1 cellular context compared by ENCODE assay signal in genomic region chr16:65532218-65532617, GRCh38.
TF ChIP-seq lines count a peak whose summit lies in the region.

No MANE protein-coding gene starts in this region.

TF ChIP-seq in GM23338, 12 proteins besides CTCF, POLR2A, EP300 and RAD21 (continued from another document):
- no peak for TF ChIP-seq REST (IDR thresholded peaks at IDR 0.05; ENCODE audit: unreplicated experiment)
- no peak for TF ChIP-seq JUNB (IDR thresholded peaks at IDR 0.05; ENCODE audit: unreplicated experiment)
- TF ChIP-seq, protein P1, sequence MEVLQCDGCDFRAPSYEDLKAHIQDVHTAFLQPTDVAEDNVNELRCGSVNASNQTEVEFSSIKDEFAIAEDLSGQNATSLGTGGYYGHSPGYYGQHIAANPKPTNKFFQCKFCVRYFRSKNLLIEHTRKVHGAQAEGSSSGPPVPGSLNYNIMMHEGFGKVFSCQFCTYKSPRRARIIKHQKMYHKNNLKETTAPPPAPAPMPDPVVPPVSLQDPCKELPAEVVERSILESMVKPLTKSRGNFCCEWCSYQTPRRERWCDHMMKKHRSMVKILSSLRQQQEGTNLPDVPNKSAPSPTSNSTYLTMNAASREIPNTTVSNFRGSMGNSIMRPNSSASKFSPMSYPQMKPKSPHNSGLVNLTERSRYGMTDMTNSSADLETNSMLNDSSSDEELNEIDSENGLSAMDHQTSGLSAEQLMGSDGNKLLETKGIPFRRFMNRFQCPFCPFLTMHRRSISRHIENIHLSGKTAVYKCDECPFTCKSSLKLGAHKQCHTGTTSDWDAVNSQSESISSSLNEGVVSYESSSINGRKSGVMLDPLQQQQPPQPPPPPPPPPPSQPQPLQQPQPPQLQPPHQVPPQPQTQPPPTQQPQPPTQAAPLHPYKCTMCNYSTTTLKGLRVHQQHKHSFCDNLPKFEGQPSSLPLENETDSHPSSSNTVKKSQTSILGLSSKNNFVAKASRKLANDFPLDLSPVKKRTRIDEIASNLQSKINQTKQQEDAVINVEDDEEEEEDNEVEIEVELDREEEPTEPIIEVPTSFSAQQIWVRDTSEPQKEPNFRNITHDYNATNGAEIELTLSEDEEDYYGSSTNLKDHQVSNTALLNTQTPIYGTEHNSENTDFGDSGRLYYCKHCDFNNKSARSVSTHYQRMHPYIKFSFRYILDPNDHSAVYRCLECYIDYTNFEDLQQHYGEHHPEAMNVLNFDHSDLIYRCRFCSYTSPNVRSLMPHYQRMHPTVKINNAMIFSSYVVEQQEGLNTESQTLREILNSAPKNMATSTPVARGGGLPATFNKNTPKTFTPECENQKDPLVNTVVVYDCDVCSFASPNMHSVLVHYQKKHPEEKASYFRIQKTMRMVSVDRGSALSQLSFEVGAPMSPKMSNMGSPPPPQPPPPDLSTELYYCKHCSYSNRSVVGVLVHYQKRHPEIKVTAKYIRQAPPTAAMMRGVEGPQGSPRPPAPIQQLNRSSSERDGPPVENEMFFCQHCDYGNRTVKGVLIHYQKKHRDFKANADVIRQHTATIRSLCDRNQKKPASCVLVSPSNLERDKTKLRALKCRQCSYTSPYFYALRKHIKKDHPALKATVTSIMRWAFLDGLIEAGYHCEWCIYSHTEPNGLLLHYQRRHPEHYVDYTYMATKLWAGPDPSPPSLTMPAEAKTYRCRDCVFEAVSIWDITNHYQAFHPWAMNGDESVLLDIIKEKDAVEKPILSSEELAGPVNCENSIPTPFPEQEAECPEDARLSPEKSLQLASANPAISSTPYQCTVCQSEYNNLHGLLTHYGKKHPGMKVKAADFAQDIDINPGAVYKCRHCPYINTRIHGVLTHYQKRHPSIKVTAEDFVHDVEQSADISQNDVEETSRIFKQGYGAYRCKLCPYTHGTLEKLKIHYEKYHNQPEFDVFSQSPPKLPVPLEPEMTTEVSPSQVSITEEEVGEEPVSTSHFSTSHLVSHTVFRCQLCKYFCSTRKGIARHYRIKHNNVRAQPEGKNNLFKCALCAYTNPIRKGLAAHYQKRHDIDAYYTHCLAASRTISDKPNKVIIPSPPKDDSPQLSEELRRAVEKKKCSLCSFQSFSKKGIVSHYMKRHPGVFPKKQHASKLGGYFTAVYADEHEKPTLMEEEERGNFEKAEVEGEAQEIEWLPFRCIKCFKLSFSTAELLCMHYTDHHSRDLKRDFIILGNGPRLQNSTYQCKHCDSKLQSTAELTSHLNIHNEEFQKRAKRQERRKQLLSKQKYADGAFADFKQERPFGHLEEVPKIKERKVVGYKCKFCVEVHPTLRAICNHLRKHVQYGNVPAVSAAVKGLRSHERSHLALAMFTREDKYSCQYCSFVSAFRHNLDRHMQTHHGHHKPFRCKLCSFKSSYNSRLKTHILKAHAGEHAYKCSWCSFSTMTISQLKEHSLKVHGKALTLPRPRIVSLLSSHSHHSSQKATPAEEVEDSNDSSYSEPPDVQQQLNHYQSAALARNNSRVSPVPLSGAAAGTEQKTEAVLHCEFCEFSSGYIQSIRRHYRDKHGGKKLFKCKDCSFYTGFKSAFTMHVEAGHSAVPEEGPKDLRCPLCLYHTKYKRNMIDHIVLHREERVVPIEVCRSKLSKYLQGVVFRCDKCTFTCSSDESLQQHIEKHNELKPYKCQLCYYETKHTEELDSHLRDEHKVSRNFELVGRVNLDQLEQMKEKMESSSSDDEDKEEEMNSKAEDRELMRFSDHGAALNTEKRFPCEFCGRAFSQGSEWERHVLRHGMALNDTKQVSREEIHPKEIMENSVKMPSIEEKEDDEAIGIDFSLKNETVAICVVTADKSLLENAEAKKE (CRISPR knock-in tag; IDR thresholded peaks at IDR 0.05): no peak
- no peak for TF ChIP-seq ZNF331 (CRISPR knock-in tag; IDR thresholded peaks at IDR 0.05; ENCODE audit: low read depth)
